Comparison of ENCODE assay signal across 10 cellular contexts in genomic region chr12:42705863-42706262, GRCh38.
DNase-seq lines count a peak whose midpoint lies in the region; ATAC-seq and TF ChIP-seq lines count a peak whose summit lies in the region.
"Had no signal": no experiment of that assay in that cellular context is flagged by ENCODE, and none has a peak within 500 bp of the region (broad histone marks: within the 10 kb centered on the region; RNA-seq: fewer than 3 reads in every experiment).

No MANE protein-coding gene starts in this region.

- WGBS in psoas muscle, 3 donors, result 7 to 12% (median 8%) methylated on average over 4 of the region's 4 CpGs

- H3K36me3 ChIP-seq in psoas muscle (ENCODE audit: insufficient read depth in 1 of 2, low read depth in 1 of 2), result no peaks in the 10 kb centered on the region
- H3K36me3 ChIP-seq: thoracic aorta had no signal

- POLR2A ChIA-PET in T-cell (lab: Charles Lee), result interaction anchor here in 1 of 2 donors (0.6 kb wide), 1 partner anchor 29 kb away, joined by 3 read pairs; no protein-coding TSS in a partner anchor

- no peaks in the 10 kb centered on the region for H3K4me1 Mint-ChIP-seq in T-cell

- H3K9me3 ChIP-seq in psoas muscle, result no peaks in the 10 kb centered on the region
- H3K9me3 ChIP-seq: thoracic aorta had no signal

- H3K27ac Mint-ChIP-seq in T-cell, result no peak overlapping the region

- ATAC-seq in Right ventricle myocardium superior (ENCODE audit: poor library complexity), result peak; percentile 98
- ATAC-seq in psoas muscle, result peak; percentile 92 to 98 (median 97)
- ATAC-seq in T-cell (replicated peaks in 1 of 4), result no peak

- no peaks in the 10 kb centered on the region for H3K27me3 Mint-ChIP-seq in T-cell

- intact Hi-C loops in Right ventricle myocardium superior (cut with DNase I), result no loop called here
- intact Hi-C loops in psoas muscle (cut with DNase I), result no loop called here

- CTCF ChIA-PET in T-cell (lab: Charles Lee), result no interaction called here

- no peaks in the 10 kb centered on the region for H3K27me3 ChIP-seq in psoas muscle (ENCODE audit: insufficient read depth in 3 of 3, low read length in 2 of 3)

- no peak overlapping the region for H3K4me3 ChIP-seq in astrocyte of the cerebellum (ENCODE audit: low read depth, low read length)
- H3K4me3 ChIP-seq in psoas muscle, result no peak overlapping the region
- H3K4me3 ChIP-seq: thoracic aorta had no signal

- peaks cover 14% of the 10 kb centered on the region for H3K4me1 ChIP-seq in psoas muscle

- H3K27ac ChIP-seq in psoas muscle, result peak overlapping the region; percentile 12
- H3K27ac ChIP-seq: thoracic aorta had no signal

- H3K9me3 Mint-ChIP-seq in T-cell, result peaks cover 0 to 9% (median 2%) of the 10 kb centered on the region in 3 donors

- H3K4me3 Mint-ChIP-seq in T-cell, result no peak overlapping the region

- TF ChIP-seq CTCF in astrocyte of the cerebellum (IDR thresholded peaks at IDR 0.05; ENCODE audit: low read depth, low read length, missing control alignments), result no peak
- TF ChIP-seq CTCF in psoas muscle (IDR thresholded peaks at IDR 0.05), result no peak

- peak; percentile 87 for DNase-seq in ELF-1 (ENCODE audit: low read depth, low spot score)
- peak; percentile 99 for DNase-seq in astrocyte of the cerebellum (ENCODE audit: low read depth)
- DNase-seq in Right ventricle myocardium superior, result peak; percentile 87
- peak; percentile 79 to 84 for DNase-seq in psoas muscle
- no peak for DNase-seq in NCI-H2081 treated with DMSO at 0.1 percent for 48 hours (lab: John Stamatoyannopoulos, UW)
- DNase-seq in NCI-H2107 (lab: John Stamatoyannopoulos, UW), result no peak
- DNase-seq in T-cell, result no peak
- no peak for DNase-seq in MV-4-11 (lab: John Stamatoyannopoulos, UW)
- DNase-seq: NCI-H1105 treated with DMSO at 0.1 percent for 48 hours had no signal

- H3K36me3 Mint-ChIP-seq in T-cell, result no peaks in the 10 kb centered on the region

- in situ Hi-C loops in astrocyte of the cerebellum (cut with HindIII; ENCODE audit: low sequenced_read_pairs), result loop anchor here (10.0 kb wide), 1 partner anchor 579 kb away; no protein-coding TSS in a partner anchor

Comparison
In these comparisons a context has a peak if more than half of its experiments do, and no peak if none do; other contexts are left out.
1. DNase-seq: peak in ELF-1 (single experiment), astrocyte of the cerebellum (single experiment), Right ventricle myocardium superior (single experiment) and psoas muscle (2 of 2); none in NCI-H2081 treated with DMSO at 0.1 percent for 48 hours (single experiment), NCI-H2107 (single experiment), T-cell (0 of 34) and MV-4-11 (single experiment).
2. ATAC-seq: peak in Right ventricle myocardium superior (single experiment) and psoas muscle (4 of 4); none in T-cell (0 of 4).